Comparison of ENCODE assay signal across 8 cellular contexts in the genomic region with DNA sequence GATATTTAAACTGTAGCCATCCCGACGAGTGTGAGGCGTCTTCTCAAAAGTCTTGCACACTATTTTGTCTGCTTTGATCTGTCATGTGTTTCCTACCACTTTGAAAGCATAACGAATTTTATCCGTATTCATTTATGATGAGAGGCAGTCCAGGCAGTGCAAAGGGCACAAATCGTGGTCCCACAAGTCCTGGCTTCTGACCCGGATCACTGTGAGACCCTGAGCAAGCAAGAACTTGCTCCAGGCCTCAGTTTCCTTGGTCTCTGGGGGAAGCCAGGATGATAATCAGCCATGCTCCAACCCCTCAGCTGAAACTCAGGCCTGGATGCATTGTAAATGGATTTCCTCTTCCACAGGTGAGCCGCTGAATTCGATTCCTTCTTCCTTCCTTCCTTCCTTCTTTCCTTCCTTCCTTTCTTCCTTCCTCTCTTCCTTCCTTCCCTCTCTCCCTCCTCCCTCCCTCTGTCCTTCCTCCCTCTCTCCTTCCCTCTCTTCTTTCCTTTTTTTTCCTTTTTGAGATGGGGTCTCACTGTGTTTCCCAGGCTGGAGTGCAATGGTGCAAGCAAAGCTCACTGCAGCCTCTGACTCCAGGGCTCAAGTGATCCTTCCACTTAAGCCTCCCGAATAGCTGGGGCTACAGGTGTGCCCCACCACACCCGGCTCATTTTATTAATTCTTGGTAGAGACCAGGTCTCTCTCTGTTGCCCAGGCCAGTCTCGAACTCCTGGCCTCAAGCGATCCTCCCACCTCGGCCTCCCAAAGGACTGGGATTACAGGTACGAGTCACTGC. TPM values are rescaled to one million over a fixed set of nuclear protein-coding genes. Genes with fewer than 3 reads are reported as not detected.
DNase-seq lines count a peak whose midpoint lies in the region; ATAC-seq, FAIRE-seq and TF ChIP-seq lines count a peak whose summit lies in the region.
"Had no signal": no experiment of that assay in that cellular context is flagged by ENCODE, and none has a peak within 500 bp of the region (broad histone marks: within the 10 kb centered on the region; RNA-seq: fewer than 3 reads in every experiment).

No MANE protein-coding gene starts in this region.

- TF ChIP-seq CTCF in H9 (conservative IDR thresholded peaks at IDR 0.05), result no peak
- TF ChIP-seq CTCF in D721Med (IDR thresholded peaks at IDR 0.05; ENCODE audit: insufficient read depth, missing control alignments), result no peak

- H3K27ac Mint-ChIP-seq in H9, result peak overlapping the region in 2 of 3 experiments; percentile 28 to 96; a peak in 2 of 7 replicates
- peak overlapping the region; percentile 83 for H3K27ac Mint-ChIP-seq in activated T-helper 2 cell treated with anti-CD3 and anti-CD28 coated beads, Interferon-gamma antibody, Interleukin-2, Interleukin-4, amounts not matched to agents 10 μg/mL and 5 μg/mL and 100 μg/mL, durations not matched to agents 14 hours and 24 hours and 36 hours
- H3K27ac Mint-ChIP-seq in stimulated activated memory B cell treated with anti-CD40 and anti-IgM and Interleukin-4, amounts not matched to agents 10 μg/mL and 1 μg/mL and 100 μg/mL, for 72 hours, result peak overlapping the region; percentile 98

- no peaks in the 10 kb centered on the region for H4K20me1 ChIP-seq in H9 (ENCODE audit: control insufficient read depth, insufficient read depth, insufficient read length)

- H3K36me3 ChIP-seq in iPS-20b (ENCODE audit: insufficient read depth, low read depth, low read length), result no peaks in the 10 kb centered on the region

- H2AFZ ChIP-seq in H9 (ENCODE audit: low read length), result no peak overlapping the region

- no peak for FAIRE-seq in D721Med (lab: Jason Lieb, UNC)

- no peak overlapping the region for H3K56ac ChIP-seq in H9 (ENCODE audit: insufficient read length, low read depth, low read length)

- H3K9ac ChIP-seq in H9 (ENCODE audit: extremely low read depth, insufficient read length, low read length) (no peak overlapping the region), iPS-20b (ENCODE audit: low read depth, low read length) (peak overlapping the region; percentile 85; the same call in 1 of the 2 replicates)

- H4K5ac ChIP-seq in H9 (ENCODE audit: insufficient read length, low read depth, low read length), result peak overlapping the region; percentile 50

- no peak overlapping the region for H3K23ac ChIP-seq in H9 (ENCODE audit: insufficient read length, low read depth, low read length)

- H3K18ac ChIP-seq in H9 (ENCODE audit: insufficient read length, low read depth, low read length), result no peak overlapping the region

- peak overlapping the region in 1 of 2 experiments; percentile 40; a peak in 2 of 5 replicates for H3K4me3 Mint-ChIP-seq in H9
- H3K4me3 Mint-ChIP-seq in activated T-helper 2 cell treated with anti-CD3 and anti-CD28 coated beads, Interferon-gamma antibody, Interleukin-2, Interleukin-4, amounts not matched to agents 10 μg/mL and 5 μg/mL and 100 μg/mL, durations not matched to agents 14 hours and 24 hours and 36 hours (ENCODE audit: low read depth), result peak overlapping the region; percentile 66
- H3K4me3 Mint-ChIP-seq in stimulated activated memory B cell treated with anti-CD40 and anti-IgM and Interleukin-4, amounts not matched to agents 10 μg/mL and 1 μg/mL and 100 μg/mL, for 72 hours, result peak overlapping the region; percentile 85

- H2AK5ac ChIP-seq in H9 (ENCODE audit: insufficient read length, low read length), result no peak overlapping the region

- H3T11ph ChIP-seq in H9 (ENCODE audit: low read length), result no peak overlapping the region

- H2BK120ac ChIP-seq in H9 (ENCODE audit: low read depth, low read length, poor library complexity, severe bottlenecking), result no peak overlapping the region

- no peak overlapping the region for H3K4me2 ChIP-seq in H9 (ENCODE audit: insufficient read depth, insufficient read length, low read length)

- no peaks in the 10 kb centered on the region for H3K4me1 ChIP-seq in H9 (ENCODE audit: insufficient read depth, low read length)
- no peaks in the 10 kb centered on the region for H3K4me1 ChIP-seq in iPS-20b (ENCODE audit: insufficient read depth, low read length)

- H3K9me3 Mint-ChIP-seq in H9, result no peaks in the 10 kb centered on the region; a peak in 1 of 5 replicates
- H3K9me3 Mint-ChIP-seq in activated T-helper 2 cell treated with anti-CD3 and anti-CD28 coated beads, Interferon-gamma antibody, Interleukin-2, Interleukin-4, amounts not matched to agents 10 μg/mL and 5 μg/mL and 100 μg/mL, durations not matched to agents 14 hours and 24 hours and 36 hours, result no peaks in the 10 kb centered on the region
- no peaks in the 10 kb centered on the region for H3K9me3 Mint-ChIP-seq in stimulated activated memory B cell treated with anti-CD40 and anti-IgM and Interleukin-4, amounts not matched to agents 10 μg/mL and 1 μg/mL and 100 μg/mL, for 72 hours

- H3K4me3 ChIP-seq in iPS-20b (ENCODE audit: low read length), result peak overlapping the region; percentile 71; the same call in 1 of the 2 replicates

- WGBS in H9 (ENCODE audit: extremely low coverage, insufficient read length, low lambda C conversion rate), result no CpG with 5 or more reads among the region's 15 CpGs

- H2BK5ac ChIP-seq in H9 (ENCODE audit: insufficient read length, low read length), result no peak overlapping the region

- H3K27me3 Mint-ChIP-seq in H9 (ENCODE audit: low read depth), result no peaks in the 10 kb centered on the region; the same call in 1 of the 2 replicates
- no peaks in the 10 kb centered on the region for H3K27me3 Mint-ChIP-seq in activated T-helper 2 cell treated with anti-CD3 and anti-CD28 coated beads, Interferon-gamma antibody, Interleukin-2, Interleukin-4, amounts not matched to agents 10 μg/mL and 5 μg/mL and 100 μg/mL, durations not matched to agents 14 hours and 24 hours and 36 hours (ENCODE audit: low read depth)
- peaks cover 20% of the 10 kb centered on the region for H3K27me3 Mint-ChIP-seq in stimulated activated memory B cell treated with anti-CD40 and anti-IgM and Interleukin-4, amounts not matched to agents 10 μg/mL and 1 μg/mL and 100 μg/mL, for 72 hours

- H3K27ac ChIP-seq in H9 (ENCODE audit: insufficient read length, low read depth, low read length) (no peak overlapping the region), iPS-20b (ENCODE audit: low read length) (no peak overlapping the region)
- H3K27ac ChIP-seq: epithelial cell of prostate had no signal

- DNase-seq in H9 (no peak), epidermal melanocyte (ENCODE audit: insufficient read length, low spot score) (no peak), GM03348 (ENCODE audit: low spot score) (no peak), D721Med (ENCODE audit: insufficient read length, low spot score) (no peak)
- no peak for DNase-seq in activated T-helper 2 cell treated with anti-CD3 and anti-CD28 coated beads, Interferon-gamma antibody, Interleukin-2, Interleukin-4, amounts not matched to agents 10 μg/mL and 5 μg/mL and 100 μg/mL, durations not matched to agents 14 hours and 24 hours and 36 hours (ENCODE audit: low spot score)

- no peaks in the 10 kb centered on the region for H3K79me2 ChIP-seq in H9 (ENCODE audit: insufficient read depth, low read length)

- no peak overlapping the region for H4K91ac ChIP-seq in H9 (ENCODE audit: insufficient read length, low read depth, low read length)

- no peak overlapping the region for H4K8ac ChIP-seq in H9 (replicated peaks; ENCODE audit: insufficient read length, low read depth, low read length)

- H3K79me1 ChIP-seq in H9 (ENCODE audit: insufficient read depth, low read depth, low read length, poor library complexity, severe bottlenecking), result no peaks in the 10 kb centered on the region

- H3K9me3 ChIP-seq in H9 (ENCODE audit: control insufficient read depth, low read depth, low read length), result no peaks in the 10 kb centered on the region
- H3K9me3 ChIP-seq in iPS-20b (ENCODE audit: insufficient read depth, low read depth, low read length), result no peaks in the 10 kb centered on the region

- H3K4ac ChIP-seq in H9 (ENCODE audit: low read depth, low read length), result no peak overlapping the region

- no peaks in the 10 kb centered on the region for H3K23me2 ChIP-seq in H9 (ENCODE audit: insufficient read length, low read depth, low read length, poor library complexity, severe bottlenecking)

- H2BK15ac ChIP-seq in H9 (ENCODE audit: low read depth, low read length), result no peak overlapping the region

- no peaks in the 10 kb centered on the region for H3K4me1 Mint-ChIP-seq in H9
- peaks cover 10% of the 10 kb centered on the region for H3K4me1 Mint-ChIP-seq in activated T-helper 2 cell treated with anti-CD3 and anti-CD28 coated beads, Interferon-gamma antibody, Interleukin-2, Interleukin-4, amounts not matched to agents 10 μg/mL and 5 μg/mL and 100 μg/mL, durations not matched to agents 14 hours and 24 hours and 36 hours (ENCODE audit: low read depth)
- peaks cover 15% of the 10 kb centered on the region for H3K4me1 Mint-ChIP-seq in stimulated activated memory B cell treated with anti-CD40 and anti-IgM and Interleukin-4, amounts not matched to agents 10 μg/mL and 1 μg/mL and 100 μg/mL, for 72 hours

- no peak overlapping the region for H3K14ac ChIP-seq in H9 (ENCODE audit: insufficient read depth, low read length)

- H3K36me3 Mint-ChIP-seq in H9 (ENCODE audit: insufficient read depth in 1 of 3, low read depth in 3 of 3), result no peaks in the 10 kb centered on the region
- no peaks in the 10 kb centered on the region for H3K36me3 Mint-ChIP-seq in activated T-helper 2 cell treated with anti-CD3 and anti-CD28 coated beads, Interferon-gamma antibody, Interleukin-2, Interleukin-4, amounts not matched to agents 10 μg/mL and 5 μg/mL and 100 μg/mL, durations not matched to agents 14 hours and 24 hours and 36 hours (ENCODE audit: low read depth)
- H3K36me3 Mint-ChIP-seq in stimulated activated memory B cell treated with anti-CD40 and anti-IgM and Interleukin-4, amounts not matched to agents 10 μg/mL and 1 μg/mL and 100 μg/mL, for 72 hours, result no peaks in the 10 kb centered on the region

- H3K27me3 ChIP-seq in H9 (ENCODE audit: insufficient read depth, low read length), result no peaks in the 10 kb centered on the region
- H3K27me3 ChIP-seq in iPS-20b (ENCODE audit: insufficient read depth, low read length), result no peaks in the 10 kb centered on the region

- intact Hi-C loops in activated T-helper 2 cell treated with anti-CD3 and anti-CD28 coated beads, Interferon-gamma antibody, Interleukin-2, Interleukin-4, amounts not matched to agents 10 μg/mL and 5 μg/mL and 100 μg/mL, durations not matched to agents 14 hours and 24 hours and 36 hours (cut with micrococcal nuclease), result loop anchor here (1.0 kb wide), 1 partner anchor 18 kb away; a partner anchor contains a TSS

- ATAC-seq in stimulated activated memory B cell treated with anti-CD40 and anti-IgM and Interleukin-4, amounts not matched to agents 10 μg/mL and 1 μg/mL and 100 μg/mL, for 72 hours, result no peak

- no peak overlapping the region for H2BK12ac ChIP-seq in H9 (ENCODE audit: insufficient read length, low read depth, low read length)

- no peak overlapping the region for H2BK20ac ChIP-seq in H9 (ENCODE audit: low read depth, low read length, poor library complexity, severe bottlenecking)

RNA-seq across cellular contexts. Expression of a gene that starts 18.4 kb away (rescaled TPM):
- 28.2 and 29.8 TPM in 2 replicates for total RNA-seq in H9 (2021)
- total RNA-seq in activated T-helper 2 cell treated with anti-CD3 and anti-CD28 coated beads, Interferon-gamma antibody, Interleukin-2, Interleukin-4, amounts not matched to agents 10 μg/mL and 5 μg/mL and 100 μg/mL, durations not matched to agents 14 hours and 24 hours and 36 hours, result 59.0 and 63.5 TPM in 2 replicates

RNA-seq across cellular contexts. Expression of a gene that starts 21.1 kb away (rescaled TPM):
- total RNA-seq in H9 (2021), result 0.24 TPM in 1 of 2 replicates, not detected in the other
- not detected in 2 replicates for total RNA-seq in activated T-helper 2 cell treated with anti-CD3 and anti-CD28 coated beads, Interferon-gamma antibody, Interleukin-2, Interleukin-4, amounts not matched to agents 10 μg/mL and 5 μg/mL and 100 μg/mL, durations not matched to agents 14 hours and 24 hours and 36 hours

RNA-seq across cellular contexts. Expression of a gene that starts 52.6 kb away (rescaled TPM):
- 23.5 and 24.3 TPM in 2 replicates for total RNA-seq in H9 (2021)
- 6.1 and 7.7 TPM in 2 replicates for total RNA-seq in activated T-helper 2 cell treated with anti-CD3 and anti-CD28 coated beads, Interferon-gamma antibody, Interleukin-2, Interleukin-4, amounts not matched to agents 10 μg/mL and 5 μg/mL and 100 μg/mL, durations not matched to agents 14 hours and 24 hours and 36 hours
